Comparison of ENCODE assay signal across 14 cellular contexts in the genomic region with DNA sequence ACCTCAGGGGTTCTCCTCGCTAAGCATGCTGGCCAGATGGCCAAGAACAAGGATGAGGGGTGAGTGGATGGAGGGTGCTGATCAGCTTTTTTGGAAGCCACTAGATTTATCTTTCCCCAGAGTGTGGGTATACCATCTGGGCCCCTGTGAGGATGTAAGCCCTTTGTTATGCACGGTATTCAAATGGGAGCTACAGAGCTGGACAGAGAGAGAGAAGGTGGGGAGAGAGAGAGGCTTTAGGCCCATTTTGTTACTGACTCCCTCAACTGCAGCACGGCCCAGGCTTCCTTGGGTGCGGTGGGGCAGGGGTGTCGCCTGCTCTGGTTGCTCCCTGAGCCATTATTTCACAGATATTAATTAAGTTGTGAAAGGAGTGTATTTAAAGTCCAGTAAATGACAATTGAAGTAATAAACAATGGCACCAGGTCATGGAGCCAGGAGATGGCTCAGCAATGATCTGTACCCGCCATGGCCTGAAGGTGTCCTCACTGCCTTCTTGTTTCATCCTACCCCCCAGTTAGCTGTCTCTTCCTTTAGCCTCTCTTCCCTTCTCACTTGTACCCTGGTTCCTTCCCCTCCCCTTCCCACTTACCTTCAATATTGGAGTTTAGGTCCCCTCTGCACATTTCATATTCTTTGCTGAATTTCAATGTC.
DNase-seq lines count a peak whose midpoint lies in the region; ATAC-seq, FAIRE-seq and TF ChIP-seq lines count a peak whose summit lies in the region.
"Had no signal": no experiment of that assay in that cellular context is flagged by ENCODE, and none has a peak within 500 bp of the region (broad histone marks: within the 10 kb centered on the region; RNA-seq: fewer than 3 reads in every experiment).

No MANE protein-coding gene starts in this region.

- POLR2A ChIA-PET in H1 (lab: Charles Lee; ENCODE audit: partially characterized antibody) = no interaction called here

- H3K27me3 ChIP-seq in H1 (replicated peaks in 1 of 4; ENCODE audit: control insufficient read depth in 3 of 4, extremely low read depth in 1 of 4, insufficient read depth in 3 of 4, low read length in 3 of 4) = no peaks in the 10 kb centered on the region
- no peaks in the 10 kb centered on the region for H3K27me3 ChIP-seq in colonic mucosa

- H3K79me1 ChIP-seq in H1 (ENCODE audit: low read depth, low read length) = no peaks in the 10 kb centered on the region

- H3K4me1 ChIP-seq in H1 (replicated peaks in 1 of 4; ENCODE audit: control insufficient read depth in 3 of 4, insufficient read depth in 4 of 4, low read length in 3 of 4) (peaks cover 0 to 3% (median 1%) of the 10 kb centered on the region in 4 experiments; a peak in 3 of 7 replicates), colonic mucosa (no peaks in the 10 kb centered on the region)

- no peak for TF ChIP-seq POLR2A in H1 (IDR thresholded peaks at IDR 0.05; ENCODE audit: control extremely low read depth in 1 of 2, low read depth in 2 of 2, low read length in 2 of 2)

- H4K5ac ChIP-seq in H1 (ENCODE audit: insufficient read length, low read depth, low read length) = no peak overlapping the region

- H2BK12ac ChIP-seq in H1 (ENCODE audit: low read depth, low read length) = peak overlapping the region; percentile 61; the same call in 1 of the 2 replicates

- H3K36me3 ChIP-seq in H1 (ENCODE audit: control insufficient read depth in 2 of 4, insufficient read depth in 4 of 4, low read length in 3 of 4) = no peaks in the 10 kb centered on the region
- H3K36me3 ChIP-seq in colonic mucosa = no peaks in the 10 kb centered on the region

- WGBS in H1 (ENCODE audit: extremely low coverage in 1 of 2, insufficient coverage in 1 of 2, insufficient read length in 1 of 2, insufficient replicate concordance in 2 of 2, low coverage in 1 of 2, low lambda C conversion rate in 2 of 2, missing lambda C conversion rate in 1 of 2), 2 experiments = 81% methylated on average over 6 of the region's 6 CpGs; no CpG with 5 or more reads in 1 of the 2 experiments

- no peak overlapping the region for H2AK5ac ChIP-seq in H1 (ENCODE audit: low read depth, low read length)

- H2BK120ac ChIP-seq in H1 (replicated peaks; ENCODE audit: low read depth, low read length) = no peak overlapping the region

- TF ChIP-seq EP300 in H1 (IDR thresholded peaks at IDR 0.05; ENCODE audit: borderline replicate concordance in 1 of 2, low read depth in 2 of 2, low read length in 2 of 2) = no peak

- peaks cover 3% of the 10 kb centered on the region; the same call in 1 of the 2 replicates for H3K23me2 ChIP-seq in H1 (ENCODE audit: low read depth, low read length)

- ATAC-seq in GM21447 (IDR thresholded peaks at IDR 0.05; ENCODE audit: unreplicated experiment) (no peak), HG02852 (IDR thresholded peaks at IDR 0.05; ENCODE audit: unreplicated experiment) (no peak), GM21515 (IDR thresholded peaks at IDR 0.05; ENCODE audit: unreplicated experiment) (no peak)

- H3K9me3 ChIP-seq in H1 (ENCODE audit: insufficient read depth in 2 of 2, low read depth in 1 of 2, low read length in 1 of 2) = peaks cover 19 to 22% of the 10 kb centered on the region in 2 experiments
- no peaks in the 10 kb centered on the region for H3K9me3 ChIP-seq in colonic mucosa

- no peak overlapping the region for H2BK20ac ChIP-seq in H1 (ENCODE audit: low read length)

- no peak overlapping the region for H4K8ac ChIP-seq in H1 (ENCODE audit: extremely low read depth, insufficient read depth, low read length)

- no peak overlapping the region for H3K14ac ChIP-seq in H1 (ENCODE audit: insufficient read length)

- peak; percentile 2 for DNase-seq in ACHN
- DNase-seq in NCI-H1694 (lab: John Stamatoyannopoulos, UW) = peak; percentile 43
- DNase-seq in H1 (ENCODE audit: low read depth in 1 of 2, low spot score in 2 of 2) = peak in 1 of 2 experiments; percentile 46
- no peak for DNase-seq in colonic mucosa
- DNase-seq: activated CD4-positive, alpha-beta T cell treated with anti-CD3 and anti-CD28 coated beads, Interleukin-2, amount 50 U/mL, for 1 hour; hippocampal formation; KBM-7; midbrain; stimulated activated CD4-positive, alpha-beta T cell treated with anti-CD3 and anti-CD28 coated beads, Interleukin-4, amount 100 ng/mL, for 24 hours; stimulated activated naive CD4-positive, alpha-beta T cell treated with Interleukin-2 at 50 U/mL for 16 hours had no signal

- FAIRE-seq in H1 (lab: Jason Lieb, UNC) = no peak

- no peaks in the 10 kb centered on the region for H3K79me2 ChIP-seq in H1 (ENCODE audit: control insufficient read depth in 1 of 2, insufficient read depth in 2 of 2, low read length in 2 of 2)

- no peak overlapping the region for H3K23ac ChIP-seq in H1 (ENCODE audit: insufficient read length)

- H3K4me3 ChIP-seq in H1 (ENCODE audit: extremely low read depth in 1 of 4, insufficient read depth in 2 of 4, low read depth in 3 of 4, low read length in 4 of 4) = no peak overlapping the region
- H3K4me3 ChIP-seq in colonic mucosa = no peak overlapping the region

- H3K4ac ChIP-seq in H1 (replicated peaks; ENCODE audit: insufficient read length, low read depth, low read length) = no peak overlapping the region

- TF ChIP-seq CTCF in GM12872 (IDR thresholded peaks at IDR 0.05; ENCODE audit: insufficient read depth, low read depth, low read length) (peak; percentile 46; the same call in 2 of the 3 replicates), H1 (IDR thresholded peaks at IDR 0.05; ENCODE audit: control extremely low read depth in 1 of 3, insufficient read depth in 1 of 3, low read depth in 1 of 3, low read length in 3 of 3) (peak; percentile 34 to 75 (median 70); a peak in 3 of 4 replicates), colonic mucosa (IDR thresholded peaks at IDR 0.05) (no peak)

- TF ChIP-seq RAD21 in H1 (IDR thresholded peaks at IDR 0.05 in 1 of 2, conservative IDR thresholded peaks at IDR 0.05 in 1 of 2; ENCODE audit: low read depth in 2 of 2, low read length in 2 of 2) = peak; percentile 68 to 73

- in situ Hi-C loops in ACHN (cut with HindIII; ENCODE audit: low pct_ligation_motif_present, low pct_unique_long_range_greater_than_20kb, low sequenced_read_pairs) = no loop called here

- no peak overlapping the region for H2BK5ac ChIP-seq in H1 (ENCODE audit: low read depth, low read length)

- 0 out of 2 replicates have a peak overlapping the region, but pooled peaks have one; percentile 25 for H2BK15ac ChIP-seq in H1 (ENCODE audit: low read length)

- intact Hi-C loops in colonic mucosa (cut with DNase I) = no loop called here

- CTCF ChIA-PET in H1 (lab: Charles Lee; ENCODE audit: partially characterized antibody) = interaction anchor here (0.6 to 2.0 kb wide), 19 partner anchors 8 to 1079 kb away, joined by 3 to 9 read pairs (median 3); no protein-coding TSS in a partner anchor

- H3K18ac ChIP-seq in H1 (ENCODE audit: extremely low read depth, low read length) = no peak overlapping the region

- peak overlapping the region in 1 of 2 experiments; percentile 14; a peak in 1 of 4 replicates for H3K4me2 ChIP-seq in H1 (ENCODE audit: insufficient read depth in 1 of 2, low read depth in 2 of 2, low read length in 2 of 2)

- H3K27ac ChIP-seq in H1 (ENCODE audit: low read depth, low read length) (no peak overlapping the region), colonic mucosa (no peak overlapping the region)

- H4K20me1 ChIP-seq in H1 (replicated peaks in 1 of 2; ENCODE audit: control insufficient read depth in 1 of 2, insufficient read depth in 2 of 2, low read length in 2 of 2) = no peaks in the 10 kb centered on the region

- H2AFZ ChIP-seq in H1 (ENCODE audit: low read length) = peak overlapping the region; percentile 28; the same call in 1 of the 2 replicates

- no peak overlapping the region for H3K56ac ChIP-seq in H1 (replicated peaks; ENCODE audit: insufficient read length, low read depth, low read length)

- no peak overlapping the region for H4K91ac ChIP-seq in H1 (replicated peaks; ENCODE audit: insufficient read length, low read length)

- H3K9ac ChIP-seq in H1 (replicated peaks in 1 of 4; ENCODE audit: extremely low read depth in 1 of 4, low read depth in 3 of 4, low read length in 3 of 4) = no peak overlapping the region
- H3K9ac ChIP-seq in colonic mucosa (ENCODE audit: low read depth in 2 of 2, low read length in 2 of 2) = no peak overlapping the region

TF ChIP-seq in H1, 55 proteins besides CTCF, POLR2A, EP300 and RAD21:
- TF ChIP-seq TCF12 (IDR thresholded peaks at IDR 0.05; ENCODE audit: low read depth, low read length) (no peak), POU5F1 (IDR thresholded peaks at IDR 0.05; ENCODE audit: low read depth, low read length) (peak; percentile 78; the same call in 1 of the 2 replicates)
